Comparison of ENCODE assay signal across 9 cellular contexts in the genomic region with DNA sequence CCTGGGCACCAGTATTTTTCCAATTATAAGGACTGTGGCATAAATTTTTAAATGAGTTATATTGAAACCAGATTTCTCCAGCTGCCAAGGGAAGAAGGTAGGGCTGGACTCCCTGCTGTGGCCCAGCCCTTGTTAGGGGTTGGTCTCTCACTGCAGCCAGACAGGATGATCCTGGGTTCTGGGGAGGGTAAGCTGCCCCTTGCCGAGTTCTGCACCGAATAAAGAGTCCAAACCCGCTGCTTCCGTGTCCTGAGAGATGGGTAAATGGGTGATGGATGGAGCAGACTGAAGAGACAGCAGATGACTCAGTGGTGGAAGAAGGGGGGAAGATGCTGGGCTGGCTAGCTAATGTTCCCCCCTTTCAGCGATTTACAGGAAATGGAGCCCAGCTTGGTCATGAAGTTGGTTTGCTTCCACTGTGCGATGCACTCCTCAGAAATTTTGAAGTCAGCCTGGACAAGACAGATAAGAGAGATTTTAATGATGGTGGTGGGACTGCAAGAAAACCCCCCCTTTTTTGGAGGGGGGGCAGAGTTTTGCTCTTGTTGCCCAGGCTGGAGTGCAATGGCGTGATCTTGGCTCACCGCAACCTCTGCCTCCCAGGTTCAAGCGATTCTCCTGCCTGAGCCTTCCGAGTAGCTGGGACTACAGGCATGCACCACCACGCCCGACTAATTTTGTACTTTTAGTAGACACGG. TPM values are rescaled to one million over a fixed set of nuclear protein-coding genes. Genes with fewer than 3 reads are reported as not detected.
DNase-seq lines count a peak whose midpoint lies in the region; ATAC-seq and TF ChIP-seq lines count a peak whose summit lies in the region.
"Had no signal": no experiment of that assay in that cellular context is flagged by ENCODE, and none has a peak within 500 bp of the region (broad histone marks: within the 10 kb centered on the region; RNA-seq: fewer than 3 reads in every experiment).

No MANE protein-coding gene starts in this region.

- no peak for DNase-seq in activated CD4-positive, alpha-beta memory T cell treated with anti-CD3 and anti-CD28 coated beads for 36 hours
- DNase-seq in activated CD4-positive, alpha-beta memory T cell treated with anti-CD3 and anti-CD28 coated beads, Interleukin-2, amount 10 ng/mL, durations not matched to agents 7 days and 5 days: no peak
- no peak for DNase-seq in activated CD8-positive, alpha-beta T cell treated with anti-CD3 and anti-CD28 coated beads for 36 hours
- DNase-seq in foreskin fibroblast (peak; percentile 43 to 77), stomach (no peak), GF-D8 (lab: John Stamatoyannopoulos, UW) (no peak), COLO668 (lab: John Stamatoyannopoulos, UW; ENCODE audit: unreplicated experiment) (no peak)
- no peak for DNase-seq in effector CD8-positive, alpha-beta T cell (lab: John Stamatoyannopoulos, UW)
- DNase-seq: stimulated activated CD4-positive, alpha-beta T cell treated with anti-CD3 and anti-CD28 coated beads, Interleukin-2, amount 100 ng/mL, for 48 hours had no signal

- peaks cover 14 to 52% (median 37%) of the 10 kb centered on the region in 4 donors for H3K4me1 ChIP-seq in stomach

- WGBS in stomach, 5 donors: 63 to 84% (median 72%) methylated on average over 13 of the region's 13 CpGs

- H3K4me1 Mint-ChIP-seq in activated CD4-positive, alpha-beta memory T cell treated with anti-CD3 and anti-CD28 coated beads for 36 hours (ENCODE audit: low read depth): peaks cover 10% of the 10 kb centered on the region
- peaks cover 15% of the 10 kb centered on the region for H3K4me1 Mint-ChIP-seq in activated CD4-positive, alpha-beta memory T cell treated with anti-CD3 and anti-CD28 coated beads, Interleukin-2, amount 10 ng/mL, durations not matched to agents 7 days and 5 days
- peaks cover 16% of the 10 kb centered on the region for H3K4me1 Mint-ChIP-seq in activated CD8-positive, alpha-beta T cell treated with anti-CD3 and anti-CD28 coated beads for 36 hours (ENCODE audit: low read depth)

- H3K4me3 ChIP-seq in foreskin fibroblast (ENCODE audit: low read depth in 1 of 2, low read length in 2 of 2) (no peak overlapping the region), stomach (no peak overlapping the region)

- no peaks in the 10 kb centered on the region for H3K27me3 Mint-ChIP-seq in activated CD4-positive, alpha-beta memory T cell treated with anti-CD3 and anti-CD28 coated beads for 36 hours
- H3K27me3 Mint-ChIP-seq in activated CD4-positive, alpha-beta memory T cell treated with anti-CD3 and anti-CD28 coated beads, Interleukin-2, amount 10 ng/mL, durations not matched to agents 7 days and 5 days: no peaks in the 10 kb centered on the region
- H3K27me3 Mint-ChIP-seq in activated CD8-positive, alpha-beta T cell treated with anti-CD3 and anti-CD28 coated beads for 36 hours: no peaks in the 10 kb centered on the region

- no peak for TF ChIP-seq CTCF in activated CD8-positive, alpha-beta T cell treated with anti-CD3 and anti-CD28 coated beads for 36 hours (IDR thresholded peaks at IDR 0.05)
- TF ChIP-seq CTCF in foreskin fibroblast (IDR thresholded peaks at IDR 0.05; ENCODE audit: low read depth, low read length) (no peak), stomach (IDR thresholded peaks at IDR 0.05) (no peak)

- no peak for ATAC-seq in activated CD8-positive, alpha-beta T cell treated with anti-CD3 and anti-CD28 coated beads for 36 hours

- H3K9me3 Mint-ChIP-seq in activated CD4-positive, alpha-beta memory T cell treated with anti-CD3 and anti-CD28 coated beads for 36 hours: no peaks in the 10 kb centered on the region
- no peaks in the 10 kb centered on the region for H3K9me3 Mint-ChIP-seq in activated CD4-positive, alpha-beta memory T cell treated with anti-CD3 and anti-CD28 coated beads, Interleukin-2, amount 10 ng/mL, durations not matched to agents 7 days and 5 days
- H3K9me3 Mint-ChIP-seq in activated CD8-positive, alpha-beta T cell treated with anti-CD3 and anti-CD28 coated beads for 36 hours: no peaks in the 10 kb centered on the region

- TF ChIP-seq EP300 in stomach (IDR thresholded peaks at IDR 0.05): no peak

- CTCF ChIA-PET in activated CD4-positive, alpha-beta memory T cell treated with anti-CD3 and anti-CD28 coated beads for 36 hours (lab: Charles Lee): interaction anchor here (0.8 to 11.1 kb wide), 8 partner anchors 20 to 375 kb away, joined by 3 to 221 read pairs (median 3); no protein-coding TSS in a partner anchor
- CTCF ChIA-PET in activated CD4-positive, alpha-beta memory T cell treated with anti-CD3 and anti-CD28 coated beads, Interleukin-2, amount 10 ng/mL, durations not matched to agents 7 days and 5 days (lab: Charles Lee): interaction anchor here (1.0 to 7.7 kb wide), 4 partner anchors 36 to 96 kb away, joined by 3 to 157 read pairs (median 4); no protein-coding TSS in a partner anchor
- CTCF ChIA-PET in activated CD8-positive, alpha-beta T cell treated with anti-CD3 and anti-CD28 coated beads for 36 hours (lab: Charles Lee): interaction anchor here (1.0 to 13.2 kb wide), 7 partner anchors 10 to 255 kb away, joined by 3 to 197 read pairs (median 26); no protein-coding TSS in a partner anchor

- H3K36me3 ChIP-seq in stomach: peaks cover 54 to 100% (median 96%) of the 10 kb centered on the region in 4 donors

- POLR2A ChIA-PET in activated CD4-positive, alpha-beta memory T cell treated with anti-CD3 and anti-CD28 coated beads for 36 hours (lab: Charles Lee): no interaction called here
- POLR2A ChIA-PET in activated CD4-positive, alpha-beta memory T cell treated with anti-CD3 and anti-CD28 coated beads, Interleukin-2, amount 10 ng/mL, durations not matched to agents 7 days and 5 days (lab: Charles Lee): interaction anchor here (1.0 kb wide), 1 partner anchor 63 kb away, joined by 5 read pairs; no protein-coding TSS in a partner anchor
- POLR2A ChIA-PET in activated CD8-positive, alpha-beta T cell treated with anti-CD3 and anti-CD28 coated beads for 36 hours (lab: Charles Lee): interaction anchor here (1.1 to 1.3 kb wide), 2 partner anchors 23 to 63 kb away, joined by 3 to 4 read pairs; no protein-coding TSS in a partner anchor

- no peak overlapping the region for H3K4me3 Mint-ChIP-seq in activated CD4-positive, alpha-beta memory T cell treated with anti-CD3 and anti-CD28 coated beads for 36 hours
- no peak overlapping the region for H3K4me3 Mint-ChIP-seq in activated CD4-positive, alpha-beta memory T cell treated with anti-CD3 and anti-CD28 coated beads, Interleukin-2, amount 10 ng/mL, durations not matched to agents 7 days and 5 days
- H3K4me3 Mint-ChIP-seq in activated CD8-positive, alpha-beta T cell treated with anti-CD3 and anti-CD28 coated beads for 36 hours: no peak overlapping the region

- intact Hi-C loops in activated CD4-positive, alpha-beta memory T cell treated with anti-CD3 and anti-CD28 coated beads for 36 hours (cut with micrococcal nuclease): no loop called here
- intact Hi-C loops in activated CD8-positive, alpha-beta T cell treated with anti-CD3 and anti-CD28 coated beads for 36 hours (cut with micrococcal nuclease): loop anchor here (2.0 kb wide), 1 partner anchor 65 kb away; no protein-coding TSS in a partner anchor
- intact Hi-C loops in stomach (cut with DNase I; ENCODE audit: low total_unique reads): no loop called here

- H3K27ac Mint-ChIP-seq in activated CD4-positive, alpha-beta memory T cell treated with anti-CD3 and anti-CD28 coated beads for 36 hours: peak overlapping the region; percentile 23
- no peak overlapping the region for H3K27ac Mint-ChIP-seq in activated CD4-positive, alpha-beta memory T cell treated with anti-CD3 and anti-CD28 coated beads, Interleukin-2, amount 10 ng/mL, durations not matched to agents 7 days and 5 days
- peak overlapping the region; percentile 59 for H3K27ac Mint-ChIP-seq in activated CD8-positive, alpha-beta T cell treated with anti-CD3 and anti-CD28 coated beads for 36 hours

- H3K27ac ChIP-seq in stomach: peak overlapping the region; percentile 41 to 74 (median 56)

- H3K9me3 ChIP-seq in stomach: no peaks in the 10 kb centered on the region

- H3K36me3 Mint-ChIP-seq in activated CD4-positive, alpha-beta memory T cell treated with anti-CD3 and anti-CD28 coated beads for 36 hours: peaks cover 46% of the 10 kb centered on the region
- H3K36me3 Mint-ChIP-seq in activated CD4-positive, alpha-beta memory T cell treated with anti-CD3 and anti-CD28 coated beads, Interleukin-2, amount 10 ng/mL, durations not matched to agents 7 days and 5 days (ENCODE audit: low read depth): peaks cover 60% of the 10 kb centered on the region
- peaks cover 48% of the 10 kb centered on the region for H3K36me3 Mint-ChIP-seq in activated CD8-positive, alpha-beta T cell treated with anti-CD3 and anti-CD28 coated beads for 36 hours (ENCODE audit: low read depth)

- TF ChIP-seq POLR2A in stomach (IDR thresholded peaks at IDR 0.05): no peak

- H3K27me3 ChIP-seq in stomach: no peaks in the 10 kb centered on the region

RNA-seq across cellular contexts. Expression of a gene that starts 41.4 kb away (rescaled TPM):
- 100 to 1,000 TPM; 208 to 213 TPM for total RNA-seq in activated CD4-positive, alpha-beta memory T cell treated with anti-CD3 and anti-CD28 coated beads for 36 hours
- 100 to 1,000 TPM; 204 to 214 TPM for total RNA-seq in activated CD4-positive, alpha-beta memory T cell treated with anti-CD3 and anti-CD28 coated beads, Interleukin-2, amount 10 ng/mL, durations not matched to agents 7 days and 5 days
- 100 to 1,000 TPM; 231 to 238 TPM for total RNA-seq in activated CD8-positive, alpha-beta T cell treated with anti-CD3 and anti-CD28 coated beads for 36 hours
- 10 to 100 TPM; 26.9 to 99.1 (median 64.4) TPM for total RNA-seq in stomach
- polyA plus RNA-seq in stomach: 10 to 100 TPM; 44.5 to 53.0 (median 47.8) TPM

RNA-seq across cellular contexts. Expression of a gene that starts 41.7 kb away (rescaled TPM):
- total RNA-seq in activated CD4-positive, alpha-beta memory T cell treated with anti-CD3 and anti-CD28 coated beads for 36 hours: 10 to 100 TPM; 30.4 to 32.7 TPM
- 10 to 100 TPM; 78.4 to 84.0 TPM for total RNA-seq in activated CD4-positive, alpha-beta memory T cell treated with anti-CD3 and anti-CD28 coated beads, Interleukin-2, amount 10 ng/mL, durations not matched to agents 7 days and 5 days
- total RNA-seq in activated CD8-positive, alpha-beta T cell treated with anti-CD3 and anti-CD28 coated beads for 36 hours: 10 to 100 TPM; 25.7 to 27.3 TPM
- total RNA-seq in stomach: 100 to 1,000 TPM in 1 of 5 donors, 10 to 100 TPM in 3, 1 to 10 TPM in 1; 2.9 to 253 (median 40.6) TPM
- polyA plus RNA-seq in stomach: 1 to 10 TPM; 5.7 to 9.3 (median 6.7) TPM

Comparison
In these comparisons a context has a peak if more than half of its experiments do, and no peak if none do; other contexts are left out.
1. DNase-seq: peak in foreskin fibroblast (2 of 2); none in activated CD4-positive, alpha-beta memory T cell treated with anti-CD3 and anti-CD28 coated beads for 36 hours (single experiment), activated CD4-positive, alpha-beta memory T cell treated with anti-CD3 and anti-CD28 coated beads, Interleukin-2, amount 10 ng/mL, durations not matched to agents 7 days and 5 days (single experiment), activated CD8-positive, alpha-beta T cell treated with anti-CD3 and anti-CD28 coated beads for 36 hours (single experiment), stomach (single experiment), effector CD8-positive, alpha-beta T cell (single experiment), GF-D8 (single experiment) and COLO668 (single experiment).